13 cellular contexts compared by ENCODE assay signal in the genomic region with DNA sequence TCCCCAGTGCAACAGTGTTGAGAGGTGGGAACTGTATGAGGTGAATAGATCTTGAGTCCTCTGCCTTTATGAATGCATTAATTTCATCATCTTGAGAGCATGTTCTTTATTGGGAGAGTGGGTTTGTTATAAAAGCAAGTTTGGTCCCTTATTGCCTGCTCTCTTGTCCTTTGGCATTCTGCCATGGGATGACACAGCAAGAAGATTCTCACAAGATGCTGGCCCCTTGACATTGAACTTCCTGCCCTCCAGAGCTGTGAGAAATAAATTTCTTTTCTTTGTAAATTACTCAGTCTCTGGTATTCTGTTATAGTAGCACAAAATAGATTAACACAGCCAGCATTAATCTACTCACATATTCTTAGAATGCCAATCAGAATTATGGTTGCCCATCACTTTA.
DNase-seq lines count a peak whose midpoint lies in the region; ATAC-seq and TF ChIP-seq lines count a peak whose summit lies in the region.
"Had no signal": no experiment of that assay in that cellular context is flagged by ENCODE, and none has a peak within 500 bp of the region (broad histone marks: within the 10 kb centered on the region; RNA-seq: fewer than 3 reads in every experiment).

No MANE protein-coding gene starts in this region.

- H4K20me1 ChIP-seq in Loucy (ENCODE audit: insufficient read depth, low read length, poor library complexity, severe bottlenecking), result peaks cover 5% of the 10 kb centered on the region

- intact Hi-C loops in head of caudate nucleus (cut with DNase I), result no loop called here

- no peak overlapping the region for H2AFZ ChIP-seq in Loucy (ENCODE audit: low read length)

- peaks cover 18% of the 10 kb centered on the region for H3K36me3 Mint-ChIP-seq in stimulated activated memory B cell treated with anti-CD40 and anti-IgM and Interleukin-4, amounts not matched to agents 10 μg/mL and 1 μg/mL and 100 μg/mL, for 72 hours

- no peak for TF ChIP-seq CTCF in Loucy (conservative IDR thresholded peaks at IDR 0.05; ENCODE audit: low read length)

- H3K4me1 Mint-ChIP-seq in stimulated activated memory B cell treated with anti-CD40 and anti-IgM and Interleukin-4, amounts not matched to agents 10 μg/mL and 1 μg/mL and 100 μg/mL, for 72 hours, result no peaks in the 10 kb centered on the region

- H3K9me3 Mint-ChIP-seq in stimulated activated memory B cell treated with anti-CD40 and anti-IgM and Interleukin-4, amounts not matched to agents 10 μg/mL and 1 μg/mL and 100 μg/mL, for 72 hours, result no peaks in the 10 kb centered on the region
- H3K9me3 Mint-ChIP-seq: activated naive CD8-positive, alpha-beta T cell treated with anti-CD3 and anti-CD28 coated beads, Interleukin-2, amount 10 ng/mL, durations not matched to agents 7 days and 5 days had no signal

- no peak overlapping the region for H3K9ac ChIP-seq in Loucy (ENCODE audit: low read depth, low read length, poor library complexity, severe bottlenecking)

- H3K27ac Mint-ChIP-seq in stimulated activated memory B cell treated with anti-CD40 and anti-IgM and Interleukin-4, amounts not matched to agents 10 μg/mL and 1 μg/mL and 100 μg/mL, for 72 hours, result no peak overlapping the region
- H3K27ac Mint-ChIP-seq: activated naive CD8-positive, alpha-beta T cell treated with anti-CD3 and anti-CD28 coated beads, Interleukin-2, amount 10 ng/mL, durations not matched to agents 7 days and 5 days; T-helper 17 cell had no signal

- no peak for ATAC-seq in GM18873 (IDR thresholded peaks at IDR 0.05; ENCODE audit: low FRiP score, unreplicated experiment)
- no peak for ATAC-seq in stimulated activated memory B cell treated with anti-CD40 and anti-IgM and Interleukin-4, amounts not matched to agents 10 μg/mL and 1 μg/mL and 100 μg/mL, for 72 hours
- ATAC-seq: T-helper 17 cell had no signal

- H3K27me3 Mint-ChIP-seq in stimulated activated memory B cell treated with anti-CD40 and anti-IgM and Interleukin-4, amounts not matched to agents 10 μg/mL and 1 μg/mL and 100 μg/mL, for 72 hours, result no peaks in the 10 kb centered on the region
- H3K27me3 Mint-ChIP-seq: activated naive CD8-positive, alpha-beta T cell treated with anti-CD3 and anti-CD28 coated beads, Interleukin-2, amount 10 ng/mL, durations not matched to agents 7 days and 5 days; T-helper 17 cell had no signal

- no peaks in the 10 kb centered on the region for H3K27me3 ChIP-seq in Loucy (ENCODE audit: insufficient read depth, low read length, poor library complexity, severe bottlenecking)

- H3K9me3 ChIP-seq in Loucy (ENCODE audit: insufficient read depth, low read depth, low read length), result no peaks in the 10 kb centered on the region

- H3K9me2 ChIP-seq in Loucy (replicated peaks; ENCODE audit: low read depth, low read length), result no peaks in the 10 kb centered on the region

- H3K79me2 ChIP-seq in Loucy (ENCODE audit: insufficient read depth, low read length), result no peaks in the 10 kb centered on the region; the same call in 1 of the 2 replicates

- no peak overlapping the region for H3K4me3 ChIP-seq in Loucy (ENCODE audit: low read length, poor library complexity, severe bottlenecking)

- no peaks in the 10 kb centered on the region for H3F3A ChIP-seq in Loucy (ENCODE audit: low read depth)

- H3K4me1 ChIP-seq in Loucy (ENCODE audit: insufficient read depth, low read length, poor library complexity, severe bottlenecking), result peaks cover 34% of the 10 kb centered on the region

- DNase-seq in ELR (ENCODE audit: low read depth), result peak; percentile 85
- peak; percentile 18 for DNase-seq in brain pericyte (ENCODE audit: low read depth, low spot score)
- DNase-seq in non-pigmented ciliary epithelial cell (ENCODE audit: low read depth), result peak; percentile 41
- DNase-seq in head of caudate nucleus, result no peak
- no peak for DNase-seq in activated CD4-positive, alpha-beta T cell treated with anti-CD3 and anti-CD28 coated beads for 1 hour
- DNase-seq: activated naive CD8-positive, alpha-beta T cell treated with anti-CD3 and anti-CD28 coated beads, Interleukin-2, amount 10 ng/mL, durations not matched to agents 7 days and 5 days; DMS53; effector CD8-positive, alpha-beta T cell; NCI-H2029 treated with DMSO at 0.1 percent for 48 hours; T-helper 17 cell had no signal

- no peaks in the 10 kb centered on the region for H3K36me3 ChIP-seq in Loucy (ENCODE audit: insufficient read depth, low read length)

- H3K4me2 ChIP-seq in Loucy (ENCODE audit: low read depth, low read length, poor library complexity, severe bottlenecking), result peak overlapping the region; percentile 26

- no peak overlapping the region for H3K4me3 Mint-ChIP-seq in stimulated activated memory B cell treated with anti-CD40 and anti-IgM and Interleukin-4, amounts not matched to agents 10 μg/mL and 1 μg/mL and 100 μg/mL, for 72 hours
- H3K4me3 Mint-ChIP-seq: activated naive CD8-positive, alpha-beta T cell treated with anti-CD3 and anti-CD28 coated beads, Interleukin-2, amount 10 ng/mL, durations not matched to agents 7 days and 5 days; T-helper 17 cell had no signal

Comparison
In these comparisons a context has a peak if more than half of its experiments do, and no peak if none do; other contexts are left out.
1. DNase-seq: peak in ELR (single experiment), brain pericyte (single experiment) and non-pigmented ciliary epithelial cell (single experiment); none in head of caudate nucleus (0 of 42) and activated CD4-positive, alpha-beta T cell treated with anti-CD3 and anti-CD28 coated beads for 1 hour (single experiment).